Comparison of ENCODE assay signal across 17 cellular contexts in the genomic region with DNA sequence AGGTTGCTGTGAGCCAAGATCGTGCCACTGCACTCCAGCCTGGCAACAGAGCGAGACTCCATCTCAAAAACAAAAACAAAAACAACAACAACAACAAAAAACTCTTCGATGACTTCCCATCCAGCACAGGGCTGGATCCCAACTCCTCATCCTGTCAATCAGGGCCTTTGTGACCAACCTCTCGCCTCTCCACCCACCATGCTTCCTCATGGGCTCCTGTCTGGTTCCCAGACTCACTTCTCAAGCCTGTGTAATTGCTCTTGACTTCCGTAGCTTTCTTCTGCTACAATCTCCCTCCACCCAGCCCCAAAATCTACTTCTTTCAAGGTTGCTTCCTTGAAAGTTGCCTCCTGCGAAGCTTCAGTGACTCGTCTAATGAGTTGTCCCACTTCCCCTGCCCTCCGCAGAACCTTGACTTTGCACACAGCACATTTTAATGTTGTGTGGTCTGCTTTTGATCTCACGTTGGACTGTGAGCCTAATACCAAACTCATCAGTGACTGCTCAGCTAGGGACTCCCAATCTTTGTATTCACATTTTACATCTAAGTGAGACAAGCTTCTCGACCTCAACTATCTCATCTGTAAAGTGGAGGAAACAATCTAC. TPM values are rescaled to one million over a fixed set of nuclear protein-coding genes. Genes with fewer than 3 reads are reported as not detected.
DNase-seq lines count a peak whose midpoint lies in the region; ATAC-seq and TF ChIP-seq lines count a peak whose summit lies in the region.
"Had no signal": no experiment of that assay in that cellular context is flagged by ENCODE, and none has a peak within 500 bp of the region (broad histone marks: within the 10 kb centered on the region; RNA-seq: fewer than 3 reads in every experiment).

No MANE protein-coding gene starts in this region.

- H3K9me3 ChIP-seq in OCI-LY3 (ENCODE audit: insufficient read depth, low read length) (no peaks in the 10 kb centered on the region), hepatocyte (ENCODE audit: low read depth) (no peaks in the 10 kb centered on the region)
- H3K9me3 ChIP-seq: upper lobe of right lung had no signal

- H3K4me3 ChIP-seq in OCI-LY3 (ENCODE audit: low read length) (peak overlapping the region; percentile 93), hepatocyte (no peak overlapping the region)

- peaks cover 11% of the 10 kb centered on the region for H3K4me1 Mint-ChIP-seq in activated naive CD4-positive, alpha-beta T cell treated with anti-CD3 and anti-CD28 coated beads, Interleukin-2, amount 10 ng/mL, durations not matched to agents 7 days and 5 days
- peaks cover 30% of the 10 kb centered on the region for H3K4me1 Mint-ChIP-seq in stimulated activated naive CD8-positive, alpha-beta T cell treated with anti-CD3 and anti-CD28 coated beads, Interleukin-15, amount 100 ng/mL, for 72 hours

- peak overlapping the region; percentile 55 for H3K4me3 Mint-ChIP-seq in activated naive CD4-positive, alpha-beta T cell treated with anti-CD3 and anti-CD28 coated beads, Interleukin-2, amount 10 ng/mL, durations not matched to agents 7 days and 5 days
- peak overlapping the region; percentile 80 to 83 for H3K4me3 Mint-ChIP-seq in stimulated activated naive CD8-positive, alpha-beta T cell treated with anti-CD3 and anti-CD28 coated beads, Interleukin-15, amount 100 ng/mL, for 72 hours

- peaks cover 9% of the 10 kb centered on the region for H3K79me2 ChIP-seq in OCI-LY3 (ENCODE audit: low read length)
- no peaks in the 10 kb centered on the region for H3K79me2 ChIP-seq in hepatocyte

- H3K27ac Mint-ChIP-seq in activated naive CD4-positive, alpha-beta T cell treated with anti-CD3 and anti-CD28 coated beads, Interleukin-2, amount 10 ng/mL, durations not matched to agents 7 days and 5 days, result no peak overlapping the region
- H3K27ac Mint-ChIP-seq in stimulated activated naive CD8-positive, alpha-beta T cell treated with anti-CD3 and anti-CD28 coated beads, Interleukin-15, amount 100 ng/mL, for 72 hours, result no peak overlapping the region

- no peak overlapping the region for H3K9ac ChIP-seq in OCI-LY3 (ENCODE audit: low read length)

- H3K27me3 Mint-ChIP-seq in activated naive CD4-positive, alpha-beta T cell treated with anti-CD3 and anti-CD28 coated beads, Interleukin-2, amount 10 ng/mL, durations not matched to agents 7 days and 5 days, result peaks cover 34% of the 10 kb centered on the region
- H3K27me3 Mint-ChIP-seq in stimulated activated naive CD8-positive, alpha-beta T cell treated with anti-CD3 and anti-CD28 coated beads, Interleukin-15, amount 100 ng/mL, for 72 hours, result no peaks in the 10 kb centered on the region

- no peaks in the 10 kb centered on the region for H3K9me3 Mint-ChIP-seq in activated naive CD4-positive, alpha-beta T cell treated with anti-CD3 and anti-CD28 coated beads, Interleukin-2, amount 10 ng/mL, durations not matched to agents 7 days and 5 days
- no peaks in the 10 kb centered on the region for H3K9me3 Mint-ChIP-seq in stimulated activated naive CD8-positive, alpha-beta T cell treated with anti-CD3 and anti-CD28 coated beads, Interleukin-15, amount 100 ng/mL, for 72 hours

- no peaks in the 10 kb centered on the region for H3K27me3 ChIP-seq in OCI-LY3 (ENCODE audit: low read depth, low read length)
- H3K27me3 ChIP-seq in hepatocyte, result no peaks in the 10 kb centered on the region
- H3K27me3 ChIP-seq: upper lobe of right lung had no signal

- TF ChIP-seq CTCF in OCI-LY3 (IDR thresholded peaks at IDR 0.05; ENCODE audit: low read depth, low read length) (no peak), hepatocyte (IDR thresholded peaks at IDR 0.05; ENCODE audit: poor library complexity) (no peak)

- no peaks in the 10 kb centered on the region for H3K9me2 ChIP-seq in hepatocyte (replicated peaks; ENCODE audit: insufficient read depth)

- WGBS in hepatocyte (ENCODE audit: low lambda C conversion rate, missing lambda C conversion rate), result 77% methylated on average over 10 of the region's 10 CpGs

- H3K4me1 ChIP-seq in OCI-LY3 (ENCODE audit: low read length), result peaks cover 14% of the 10 kb centered on the region
- peaks cover 29% of the 10 kb centered on the region for H3K4me1 ChIP-seq in hepatocyte (ENCODE audit: insufficient read depth)

- CTCF ChIA-PET in activated naive CD4-positive, alpha-beta T cell treated with anti-CD3 and anti-CD28 coated beads, Interleukin-2, amount 10 ng/mL, durations not matched to agents 7 days and 5 days (lab: Charles Lee), result interaction anchor here (0.7 to 1.4 kb wide), 2 partner anchors 17 to 117 kb away, joined by 3 to 6 read pairs; no protein-coding TSS in a partner anchor

- H2AFZ ChIP-seq in OCI-LY3 (ENCODE audit: low read depth, low read length) (no peak overlapping the region), hepatocyte (no peak overlapping the region)

- DNase-seq in activated naive CD4-positive, alpha-beta T cell treated with anti-CD3 and anti-CD28 coated beads, Interleukin-2, amount 10 ng/mL, durations not matched to agents 7 days and 5 days, result no peak
- DNase-seq in activated naive CD4-positive, alpha-beta T cell (lab: John Stamatoyannopoulos, UW), result no peak
- DNase-seq in hepatocyte (ENCODE audit: low spot score) (no peak), EL (no peak), DMS79 (lab: John Stamatoyannopoulos, UW) (no peak)
- no peak for DNase-seq in stimulated activated naive CD8-positive, alpha-beta T cell treated with anti-CD3 and anti-CD28 coated beads, Interleukin-15, amount 100 ng/mL, for 72 hours
- DNase-seq: GOT3, NCI-H2029 treated with DMSO at 0.1 percent for 48 hours, upper lobe of right lung had no signal

- H3K36me3 Mint-ChIP-seq in activated naive CD4-positive, alpha-beta T cell treated with anti-CD3 and anti-CD28 coated beads, Interleukin-2, amount 10 ng/mL, durations not matched to agents 7 days and 5 days, result peaks cover 6% of the 10 kb centered on the region

- H3K36me3 ChIP-seq in OCI-LY3 (replicated peaks; ENCODE audit: low read depth, low read length), result no peaks in the 10 kb centered on the region
- H3K36me3 ChIP-seq in hepatocyte (replicated peaks; ENCODE audit: insufficient read depth, low read depth), result no peaks in the 10 kb centered on the region

- H3K4me2 ChIP-seq in OCI-LY3 (ENCODE audit: low read length) (peak overlapping the region; percentile 93), hepatocyte (peak overlapping the region; percentile 96)

- H4K20me1 ChIP-seq in OCI-LY3 (ENCODE audit: insufficient read depth, low read length) (no peaks in the 10 kb centered on the region), hepatocyte (ENCODE audit: insufficient read depth, poor library complexity, severe bottlenecking) (no peaks in the 10 kb centered on the region)

- H3K27ac ChIP-seq in OCI-LY3 (ENCODE audit: low read length) (no peak overlapping the region), hepatocyte (no peak overlapping the region)
- H3K27ac ChIP-seq: upper lobe of right lung had no signal

- no peak for ATAC-seq in stimulated activated naive CD8-positive, alpha-beta T cell treated with anti-CD3 and anti-CD28 coated beads, Interleukin-15, amount 100 ng/mL, for 72 hours
- no peak for ATAC-seq in GM18873 (IDR thresholded peaks at IDR 0.05; ENCODE audit: low FRiP score, unreplicated experiment)

RNA-seq across cellular contexts. Expression of gene RASL10B, which starts 0.9 kb away (rescaled TPM):
- 7.4 and 7.6 TPM in 2 replicates for total RNA-seq in hepatocyte
- polyA plus RNA-seq in hepatocyte, result 7.1 and 8.4 TPM in 2 replicates

RNA-seq across cellular contexts. Expression of gene GAS2L2, which starts 22.5 kb away (rescaled TPM):
- not detected in 2 replicates for total RNA-seq in hepatocyte
- polyA plus RNA-seq in hepatocyte, result not detected in 2 replicates
- total RNA-seq: Daoy, dermis microvascular lymphatic vessel endothelial cell, M059J, pulmonary artery endothelial cell, upper lobe of right lung had no signal

RNA-seq across cellular contexts. Expression of gene C17orf50, which starts 30.2 kb away (rescaled TPM):
- not detected in 2 replicates for total RNA-seq in hepatocyte
- polyA plus RNA-seq in hepatocyte, result not detected in 2 replicates
- total RNA-seq: Daoy, dermis microvascular lymphatic vessel endothelial cell, M059J, mesenteric fat pad, pulmonary artery endothelial cell, Right ventricle myocardium inferior, upper lobe of right lung had no signal
